ENCODE assay signal across 10 cellular contexts in genomic region chr15:29674661-29675533, GRCh38.
DNase-seq lines count a peak whose midpoint lies in the region; ATAC-seq and TF ChIP-seq lines count a peak whose summit lies in the region.
"Had no signal": no experiment of that assay in that cellular context is flagged by ENCODE, and none has a peak within 500 bp of the region (broad histone marks: within the 10 kb centered on the region; RNA-seq: fewer than 3 reads in every experiment).

No MANE protein-coding gene starts in this region.

- H3K4me3 ChIP-seq in coronary artery (peak overlapping the region; percentile 82), liver (ENCODE audit: low read depth in 1 of 3, low read length in 3 of 3) (peak overlapping the region; percentile 36 to 72 (median 67)), upper lobe of left lung (peak overlapping the region; percentile 44 to 63 (median 56))

- H3K36me3 ChIP-seq in liver (ENCODE audit: control insufficient read depth in 4 of 4, insufficient read depth in 3 of 4, low read depth in 1 of 4, low read length in 3 of 4) (no peaks in the 10 kb centered on the region), upper lobe of left lung (no peaks in the 10 kb centered on the region)

- H3K27ac ChIP-seq in coronary artery (peak overlapping the region in 1 of 2 donors; percentile 30), liver (ENCODE audit: low read depth in 1 of 2, low read length in 2 of 2) (peak overlapping the region; percentile 65 to 77), upper lobe of left lung (peak overlapping the region in 1 of 4 donors; percentile 68)

- ATAC-seq in upper lobe of left lung (ENCODE audit: low FRiP score in 2 of 2): peak; percentile 50 to 58
- no peak for ATAC-seq in GM21526 (IDR thresholded peaks at IDR 0.05; ENCODE audit: low FRiP score, unreplicated experiment)
- ATAC-seq: CD8-positive, alpha-beta T cell had no signal

- no peak for TF ChIP-seq CTCF in coronary artery (IDR thresholded peaks at IDR 0.05)
- TF ChIP-seq CTCF in liver (IDR thresholded peaks at IDR 0.05; ENCODE audit: low read depth, low read length, missing input control): no peak
- TF ChIP-seq CTCF in upper lobe of left lung (IDR thresholded peaks at IDR 0.05): no peak

- peak in 1 of 2 donors; percentile 10 for TF ChIP-seq RAD21 in liver (IDR thresholded peaks at IDR 0.05)

- peak; percentile 4 for DNase-seq in activated CD4-positive, alpha-beta T cell treated with anti-CD3 and anti-CD28 coated beads for 48 hours
- DNase-seq in activated CD4-positive, alpha-beta T cell treated with anti-CD3 and anti-CD28 coated beads, Interleukin-2, amount 50 U/mL, for 1 hour: no peak
- DNase-seq in coronary artery (ENCODE audit: low spot score) (no peak), upper lobe of left lung (peak; percentile 75 to 92), middle frontal gyrus (ENCODE audit: extremely low spot score, low spot score) (no peak), GF-D8 (lab: John Stamatoyannopoulos, UW) (no peak)
- DNase-seq: CD8-positive, alpha-beta T cell; Karpas-422 had no signal

- TF ChIP-seq EP300 in upper lobe of left lung (IDR thresholded peaks at IDR 0.05): no peak

- H3K27me3 ChIP-seq in liver (ENCODE audit: control insufficient read depth in 4 of 4, insufficient read depth in 4 of 4, low read length in 3 of 4): no peaks in the 10 kb centered on the region
- H3K27me3 ChIP-seq in upper lobe of left lung: no peaks in the 10 kb centered on the region

- H3K9me3 ChIP-seq in liver (ENCODE audit: control insufficient read depth in 4 of 4, low read length in 3 of 4) (no peaks in the 10 kb centered on the region), upper lobe of left lung (no peaks in the 10 kb centered on the region)

- WGBS in liver: 3% methylated on average over 74 of the region's 74 CpGs
- 6 to 14% methylated on average over 10 to 42 of the region's 74 CpGs for WGBS in upper lobe of left lung, 2 donors

- H3K4me1 ChIP-seq in liver (ENCODE audit: control insufficient read depth in 4 of 4, insufficient read depth in 4 of 4, low read length in 3 of 4) (peaks cover 12 to 33% (median 18%) of the 10 kb centered on the region in 4 donors), upper lobe of left lung (peaks cover 0 to 34% (median 16%) of the 10 kb centered on the region in 4 donors)

- H3K9ac ChIP-seq in liver (ENCODE audit: low read depth in 1 of 2, low read length in 2 of 2): peak overlapping the region in 1 of 2 donors; percentile 20

- no peak for TF ChIP-seq POLR2A in upper lobe of left lung (IDR thresholded peaks at IDR 0.05)

TF ChIP-seq in liver, 16 proteins besides CTCF, POLR2A, EP300 and RAD21:
- TF ChIP-seq TAF1 (conservative IDR thresholded peaks at IDR 0.05) (no peak), EGR1 (IDR thresholded peaks at IDR 0.05; ENCODE audit: low read depth in 2 of 2) (no peak), NR2F2 (IDR thresholded peaks at IDR 0.05) (no peak), YY1 (IDR thresholded peaks at IDR 0.05) (no peak), GABPA (IDR thresholded peaks at IDR 0.05 in 1 of 2, conservative IDR thresholded peaks at IDR 0.05 in 1 of 2) (no peak), MAX (IDR thresholded peaks at IDR 0.05) (no peak), FOXA2 (IDR thresholded peaks at IDR 0.05) (no peak), RXRA (IDR thresholded peaks at IDR 0.05) (no peak), SP1 (IDR thresholded peaks at IDR 0.05) (no peak), JUND (IDR thresholded peaks at IDR 0.05) (no peak), ZBTB33 (IDR thresholded peaks at IDR 0.05) (no peak), HNF4G (IDR thresholded peaks at IDR 0.05) (no peak)
- TF ChIP-seq, protein P1, sequence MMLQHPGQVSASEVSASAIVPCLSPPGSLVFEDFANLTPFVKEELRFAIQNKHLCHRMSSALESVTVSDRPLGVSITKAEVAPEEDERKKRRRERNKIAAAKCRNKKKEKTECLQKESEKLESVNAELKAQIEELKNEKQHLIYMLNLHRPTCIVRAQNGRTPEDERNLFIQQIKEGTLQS (IDR thresholded peaks at IDR 0.05): no peak
- TF ChIP-seq, protein P2, sequence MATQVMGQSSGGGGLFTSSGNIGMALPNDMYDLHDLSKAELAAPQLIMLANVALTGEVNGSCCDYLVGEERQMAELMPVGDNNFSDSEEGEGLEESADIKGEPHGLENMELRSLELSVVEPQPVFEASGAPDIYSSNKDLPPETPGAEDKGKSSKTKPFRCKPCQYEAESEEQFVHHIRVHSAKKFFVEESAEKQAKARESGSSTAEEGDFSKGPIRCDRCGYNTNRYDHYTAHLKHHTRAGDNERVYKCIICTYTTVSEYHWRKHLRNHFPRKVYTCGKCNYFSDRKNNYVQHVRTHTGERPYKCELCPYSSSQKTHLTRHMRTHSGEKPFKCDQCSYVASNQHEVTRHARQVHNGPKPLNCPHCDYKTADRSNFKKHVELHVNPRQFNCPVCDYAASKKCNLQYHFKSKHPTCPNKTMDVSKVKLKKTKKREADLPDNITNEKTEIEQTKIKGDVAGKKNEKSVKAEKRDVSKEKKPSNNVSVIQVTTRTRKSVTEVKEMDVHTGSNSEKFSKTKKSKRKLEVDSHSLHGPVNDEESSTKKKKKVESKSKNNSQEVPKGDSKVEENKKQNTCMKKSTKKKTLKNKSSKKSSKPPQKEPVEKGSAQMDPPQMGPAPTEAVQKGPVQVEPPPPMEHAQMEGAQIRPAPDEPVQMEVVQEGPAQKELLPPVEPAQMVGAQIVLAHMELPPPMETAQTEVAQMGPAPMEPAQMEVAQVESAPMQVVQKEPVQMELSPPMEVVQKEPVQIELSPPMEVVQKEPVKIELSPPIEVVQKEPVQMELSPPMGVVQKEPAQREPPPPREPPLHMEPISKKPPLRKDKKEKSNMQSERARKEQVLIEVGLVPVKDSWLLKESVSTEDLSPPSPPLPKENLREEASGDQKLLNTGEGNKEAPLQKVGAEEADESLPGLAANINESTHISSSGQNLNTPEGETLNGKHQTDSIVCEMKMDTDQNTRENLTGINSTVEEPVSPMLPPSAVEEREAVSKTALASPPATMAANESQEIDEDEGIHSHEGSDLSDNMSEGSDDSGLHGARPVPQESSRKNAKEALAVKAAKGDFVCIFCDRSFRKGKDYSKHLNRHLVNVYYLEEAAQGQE (IDR thresholded peaks at IDR 0.05): no peak

Comparison
In these comparisons a context has a peak if more than half of its experiments do, and no peak if none do; other contexts are left out.
1. DNase-seq: peak in activated CD4-positive, alpha-beta T cell treated with anti-CD3 and anti-CD28 coated beads for 48 hours (single experiment) and upper lobe of left lung (2 of 2); none in activated CD4-positive, alpha-beta T cell treated with anti-CD3 and anti-CD28 coated beads, Interleukin-2, amount 50 U/mL, for 1 hour (single experiment), coronary artery (single experiment), middle frontal gyrus (single experiment) and GF-D8 (single experiment).
2. Peak in every context shown above with its lines, with median percentiles within 50 percentile points of each other: H3K4me3 ChIP-seq.